Comparison of ENCODE assay signal across 1 cellular context in the genomic region with DNA sequence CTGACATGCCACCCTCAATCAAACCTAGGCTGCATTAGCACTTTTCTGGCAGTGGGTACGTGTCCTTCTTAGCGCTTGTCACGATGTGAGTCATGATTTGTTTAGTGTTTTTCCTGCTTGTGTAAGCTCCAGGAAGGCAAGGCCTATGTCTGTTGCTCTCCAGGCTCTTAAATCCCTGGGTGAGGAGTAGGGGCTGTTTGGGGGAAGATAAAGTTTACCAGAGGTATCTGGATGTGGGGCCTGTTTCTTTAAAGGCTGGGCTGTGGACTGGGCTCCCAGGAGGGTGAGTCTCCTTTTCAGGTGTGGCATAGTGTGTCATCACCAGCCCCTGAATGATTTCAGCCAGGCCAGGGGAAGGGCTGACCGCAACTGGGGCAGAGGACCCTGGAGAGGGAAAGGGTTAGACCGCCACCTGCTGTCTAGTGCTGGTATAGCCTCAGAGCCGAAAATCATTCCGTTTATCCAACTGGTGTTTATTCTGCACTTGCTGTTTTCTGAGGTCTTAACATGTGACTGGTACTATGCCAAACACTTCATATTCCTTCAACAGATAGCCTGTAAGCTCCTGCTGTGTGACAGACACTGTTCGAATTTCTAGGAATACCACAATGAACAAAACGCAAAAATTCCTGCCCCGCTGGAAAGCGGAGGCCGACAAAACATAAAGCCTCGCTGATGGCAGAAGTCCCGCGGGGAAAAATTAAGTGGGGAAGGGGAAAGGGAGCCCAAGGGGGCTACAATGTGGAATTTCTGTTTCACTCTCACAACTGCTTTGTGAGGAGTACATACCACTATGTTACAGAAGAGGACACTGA.
TF ChIP-seq lines count a peak whose summit lies in the region.

No MANE protein-coding gene starts in this region.

TF ChIP-seq in HEK293, 187 proteins besides CTCF, POLR2A, EP300 and RAD21 (continued from another document):
- TF ChIP-seq, protein P1, sequence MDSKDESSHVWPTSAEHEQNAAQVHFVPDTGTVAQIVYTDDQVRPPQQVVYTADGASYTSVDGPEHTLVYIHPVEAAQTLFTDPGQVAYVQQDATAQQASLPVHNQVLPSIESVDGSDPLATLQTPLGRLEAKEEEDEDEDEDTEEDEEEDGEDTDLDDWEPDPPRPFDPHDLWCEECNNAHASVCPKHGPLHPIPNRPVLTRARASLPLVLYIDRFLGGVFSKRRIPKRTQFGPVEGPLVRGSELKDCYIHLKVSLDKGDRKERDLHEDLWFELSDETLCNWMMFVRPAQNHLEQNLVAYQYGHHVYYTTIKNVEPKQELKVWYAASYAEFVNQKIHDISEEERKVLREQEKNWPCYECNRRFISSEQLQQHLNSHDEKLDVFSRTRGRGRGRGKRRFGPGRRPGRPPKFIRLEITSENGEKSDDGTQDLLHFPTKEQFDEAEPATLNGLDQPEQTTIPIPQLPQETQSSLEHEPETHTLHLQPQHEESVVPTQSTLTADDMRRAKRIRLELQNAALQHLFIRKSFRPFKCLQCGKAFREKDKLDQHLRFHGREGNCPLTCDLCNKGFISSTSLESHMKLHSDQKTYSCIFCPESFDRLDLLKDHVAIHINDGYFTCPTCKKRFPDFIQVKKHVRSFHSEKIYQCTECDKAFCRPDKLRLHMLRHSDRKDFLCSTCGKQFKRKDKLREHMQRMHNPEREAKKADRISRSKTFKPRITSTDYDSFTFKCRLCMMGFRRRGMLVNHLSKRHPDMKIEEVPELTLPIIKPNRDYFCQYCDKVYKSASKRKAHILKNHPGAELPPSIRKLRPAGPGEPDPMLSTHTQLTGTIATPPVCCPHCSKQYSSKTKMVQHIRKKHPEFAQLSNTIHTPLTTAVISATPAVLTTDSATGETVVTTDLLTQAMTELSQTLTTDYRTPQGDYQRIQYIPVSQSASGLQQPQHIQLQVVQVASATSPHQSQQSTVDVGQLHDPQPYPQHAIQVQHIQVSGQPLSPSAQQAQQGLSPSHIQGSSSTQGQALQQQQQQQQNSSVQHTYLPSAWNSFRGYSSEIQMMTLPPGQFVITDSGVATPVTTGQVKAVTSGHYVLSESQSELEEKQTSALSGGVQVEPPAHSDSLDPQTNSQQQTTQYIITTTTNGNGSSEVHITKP (tag by site-specific recombination; IDR thresholded peaks at IDR 0.05): peak; percentile 42
- TF ChIP-seq, protein P2, sequence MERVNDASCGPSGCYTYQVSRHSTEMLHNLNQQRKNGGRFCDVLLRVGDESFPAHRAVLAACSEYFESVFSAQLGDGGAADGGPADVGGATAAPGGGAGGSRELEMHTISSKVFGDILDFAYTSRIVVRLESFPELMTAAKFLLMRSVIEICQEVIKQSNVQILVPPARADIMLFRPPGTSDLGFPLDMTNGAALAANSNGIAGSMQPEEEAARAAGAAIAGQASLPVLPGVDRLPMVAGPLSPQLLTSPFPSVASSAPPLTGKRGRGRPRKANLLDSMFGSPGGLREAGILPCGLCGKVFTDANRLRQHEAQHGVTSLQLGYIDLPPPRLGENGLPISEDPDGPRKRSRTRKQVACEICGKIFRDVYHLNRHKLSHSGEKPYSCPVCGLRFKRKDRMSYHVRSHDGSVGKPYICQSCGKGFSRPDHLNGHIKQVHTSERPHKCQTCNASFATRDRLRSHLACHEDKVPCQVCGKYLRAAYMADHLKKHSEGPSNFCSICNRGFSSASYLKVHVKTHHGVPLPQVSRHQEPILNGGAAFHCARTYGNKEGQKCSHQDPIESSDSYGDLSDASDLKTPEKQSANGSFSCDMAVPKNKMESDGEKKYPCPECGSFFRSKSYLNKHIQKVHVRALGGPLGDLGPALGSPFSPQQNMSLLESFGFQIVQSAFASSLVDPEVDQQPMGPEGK (tag by site-specific recombination; IDR thresholded peaks at IDR 0.05): peak; percentile 37; the same call in 1 of the 2 replicates
- TF ChIP-seq SP7 (tag by site-specific recombination; IDR thresholded peaks at IDR 0.05) (peak; percentile 55), GLIS2 (tag by site-specific recombination; IDR thresholded peaks at IDR 0.05) (peak; percentile 51; the same call in 1 of the 2 replicates), SCRT2 (tag by site-specific recombination; IDR thresholded peaks at IDR 0.05) (peak; percentile 79), MZF1 (tag by site-specific recombination; IDR thresholded peaks at IDR 0.05; ENCODE audit: borderline replicate concordance) (no peak), ZNF600 (tag by site-specific recombination; IDR thresholded peaks at IDR 0.05) (peak; percentile 32; the same call in 1 of the 2 replicates), ZEB2 (tag by site-specific recombination; IDR thresholded peaks at IDR 0.05) (peak; percentile 66), ZNF629 (tag by site-specific recombination; IDR thresholded peaks at IDR 0.05) (peak; percentile 51; the same call in 1 of the 2 replicates), ZNF792 (tag by site-specific recombination; IDR thresholded peaks at IDR 0.05) (no peak), ZNF366 (tag by site-specific recombination; conservative IDR thresholded peaks at IDR 0.05) (peak; percentile 51; the same call in 1 of the 2 replicates), ZNF184 (tag by site-specific recombination; IDR thresholded peaks at IDR 0.05) (0 out of 2 replicates have a peak, but pooled peaks have one; percentile 13), ZNF112 (tag by site-specific recombination; IDR thresholded peaks at IDR 0.05) (no peak), ZNF335 (tag by site-specific recombination; conservative IDR thresholded peaks at IDR 0.05) (peak; percentile 88), ZNF24 (tag by site-specific recombination; IDR thresholded peaks at IDR 0.05) (0 out of 2 replicates have a peak, but pooled peaks have one; percentile 41), ZNF660 (tag by site-specific recombination; IDR thresholded peaks at IDR 0.05) (peak; percentile 51; the same call in 1 of the 2 replicates), KLF8 (tag by site-specific recombination; IDR thresholded peaks at IDR 0.05) (peak; percentile 86), ZNF221 (tag by site-specific recombination; IDR thresholded peaks at IDR 0.05; ENCODE audit: borderline replicate concordance) (no peak), ZNF341 (tag by site-specific recombination; IDR thresholded peaks at IDR 0.05; ENCODE audit: low read depth) (no peak), ZBTB8A (tag by site-specific recombination; IDR thresholded peaks at IDR 0.05) (no peak), KLF9 (tag by site-specific recombination; IDR thresholded peaks at IDR 0.05; ENCODE audit: low read depth) (0 out of 2 replicates have a peak, but pooled peaks have one; percentile 16), ZNF654 (tag by site-specific recombination; IDR thresholded peaks at IDR 0.05; ENCODE audit: low read depth) (peak; percentile 94), GLIS1 (tag by site-specific recombination; IDR thresholded peaks at IDR 0.05) (peak; percentile 52), ZNF701 (tag by site-specific recombination; IDR thresholded peaks at IDR 0.05) (no peak), ZXDB (tag by site-specific recombination; IDR thresholded peaks at IDR 0.05) (peak; percentile 59; the same call in 1 of the 2 replicates)
- TF ChIP-seq, protein P3, sequence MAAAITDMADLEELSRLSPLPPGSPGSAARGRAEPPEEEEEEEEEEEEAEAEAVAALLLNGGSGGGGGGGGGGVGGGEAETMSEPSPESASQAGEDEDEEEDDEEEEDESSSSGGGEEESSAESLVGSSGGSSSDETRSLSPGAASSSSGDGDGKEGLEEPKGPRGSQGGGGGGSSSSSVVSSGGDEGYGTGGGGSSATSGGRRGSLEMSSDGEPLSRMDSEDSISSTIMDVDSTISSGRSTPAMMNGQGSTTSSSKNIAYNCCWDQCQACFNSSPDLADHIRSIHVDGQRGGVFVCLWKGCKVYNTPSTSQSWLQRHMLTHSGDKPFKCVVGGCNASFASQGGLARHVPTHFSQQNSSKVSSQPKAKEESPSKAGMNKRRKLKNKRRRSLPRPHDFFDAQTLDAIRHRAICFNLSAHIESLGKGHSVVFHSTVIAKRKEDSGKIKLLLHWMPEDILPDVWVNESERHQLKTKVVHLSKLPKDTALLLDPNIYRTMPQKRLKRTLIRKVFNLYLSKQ (tag by site-specific recombination; IDR thresholded peaks at IDR 0.05; ENCODE audit: borderline replicate concordance): no peak
- TF ChIP-seq, protein P4, sequence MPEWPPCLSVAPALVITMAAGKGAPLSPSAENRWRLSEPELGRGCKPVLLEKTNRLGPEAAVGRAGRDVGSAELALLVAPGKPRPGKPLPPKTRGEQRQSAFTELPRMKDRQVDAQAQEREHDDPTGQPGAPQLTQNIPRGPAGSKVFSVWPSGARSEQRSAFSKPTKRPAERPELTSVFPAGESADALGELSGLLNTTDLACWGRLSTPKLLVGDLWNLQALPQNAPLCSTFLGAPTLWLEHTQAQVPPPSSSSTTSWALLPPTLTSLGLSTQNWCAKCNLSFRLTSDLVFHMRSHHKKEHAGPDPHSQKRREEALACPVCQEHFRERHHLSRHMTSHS (tag by site-specific recombination; IDR thresholded peaks at IDR 0.05): no peak
